ENCODE assay signal across 11 cellular contexts in the genomic region with DNA sequence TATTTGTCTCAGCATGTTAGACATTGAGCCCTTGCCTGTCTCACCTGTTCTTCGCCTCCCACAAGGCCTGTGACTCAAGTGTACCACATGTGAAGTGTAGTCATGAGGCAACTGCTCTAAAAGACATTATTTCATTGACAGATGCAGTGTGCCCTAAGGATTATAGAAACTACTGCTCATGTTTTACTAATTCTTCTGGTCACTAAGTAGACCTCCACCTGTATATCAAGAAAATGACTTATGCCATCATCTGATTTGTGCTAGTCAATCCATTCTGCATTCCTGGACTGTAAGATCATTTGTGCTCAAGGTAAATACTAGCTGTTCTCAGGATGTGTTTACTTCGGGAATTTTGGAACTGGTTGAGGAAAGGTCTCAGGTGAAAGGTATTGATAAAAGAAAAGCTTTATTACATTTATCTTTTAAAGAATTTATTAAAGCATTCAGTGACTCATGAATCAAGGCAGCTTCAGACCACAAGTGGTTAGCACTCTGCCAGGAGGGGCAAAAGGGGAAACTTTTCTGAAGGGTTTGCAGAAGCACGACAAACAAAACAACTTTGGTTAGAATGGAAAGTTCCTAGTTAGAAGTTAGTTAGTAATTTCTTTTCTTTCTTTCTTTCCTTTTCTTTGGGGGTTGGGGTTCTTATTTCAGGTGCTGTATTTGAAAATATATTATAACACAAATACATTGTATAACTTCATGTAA.
DNase-seq lines count a peak whose midpoint lies in the region; ATAC-seq, FAIRE-seq and TF ChIP-seq lines count a peak whose summit lies in the region.
"Had no signal": no experiment of that assay in that cellular context is flagged by ENCODE, and none has a peak within 500 bp of the region (broad histone marks: within the 10 kb centered on the region; RNA-seq: fewer than 3 reads in every experiment).

No MANE protein-coding gene starts in this region.

- no peak for ATAC-seq in left cardiac atrium

- H3K36me3 Mint-ChIP-seq in astrocyte (ENCODE audit: low read depth, unreplicated experiment) = no peaks in the 10 kb centered on the region

- peak overlapping the region; percentile 63 for H3K27ac Mint-ChIP-seq in astrocyte (ENCODE audit: unreplicated experiment)

- H2AFZ ChIP-seq in astrocyte (ENCODE audit: low read depth, low read length) = no peak overlapping the region

- no peak for TF ChIP-seq CTCF in astrocyte (IDR thresholded peaks at IDR 0.05; ENCODE audit: insufficient read depth, low read depth, low read length)

- H3K27me3 Mint-ChIP-seq in astrocyte (ENCODE audit: low read depth, unreplicated experiment) = no peaks in the 10 kb centered on the region

- peak; percentile 50 for DNase-seq in NK-92 treated with Interleukin-12 subunit alpha and Interleukin-12 subunit beta, amount 100 ng/mL, for 24 hours (lab: John Stamatoyannopoulos, UW)
- DNase-seq in NK-92 (lab: John Stamatoyannopoulos, UW; ENCODE audit: unreplicated experiment) = no peak
- DNase-seq in HS-27A (ENCODE audit: low read depth) = peak; percentile 40
- DNase-seq in astrocyte (ENCODE audit: low read depth) = peak; percentile 93
- peak; percentile 72 for DNase-seq in stimulated activated CD4-positive, alpha-beta T cell treated with anti-CD3 and anti-CD28 coated beads, Interleukin-4, amount 100 ng/mL, for 24 hours
- no peak for DNase-seq in left cardiac atrium
- no peak for DNase-seq in NCI-H446 treated with DMSO at 0.1 percent for 48 hours (lab: John Stamatoyannopoulos, UW)
- no peak for DNase-seq in NCI-H69 (lab: John Stamatoyannopoulos, UW)

- H3K9ac ChIP-seq in astrocyte (ENCODE audit: low read length) = no peak overlapping the region

- intact Hi-C loops in left cardiac atrium (cut with DNase I) = no loop called here

- peak overlapping the region; percentile 43 for H3K4me2 ChIP-seq in astrocyte (ENCODE audit: low read length)

- peak; percentile 52 for FAIRE-seq in astrocyte (lab: Jason Lieb, UNC)
- FAIRE-seq: A204.1 had no signal

- H3K4me3 ChIP-seq in astrocyte (ENCODE audit: insufficient read depth, low read depth, low read length) = no peak overlapping the region
- H3K4me3 ChIP-seq: SJSA1 had no signal

- peak overlapping the region; percentile 16 for H3K27ac ChIP-seq in astrocyte (ENCODE audit: low read depth, low read length)
- H3K27ac ChIP-seq: SJSA1 had no signal

- H3K36me3 ChIP-seq in astrocyte (ENCODE audit: insufficient read depth, low read length) = no peaks in the 10 kb centered on the region
- H3K36me3 ChIP-seq: SJSA1 had no signal

- H3K9me3 ChIP-seq in astrocyte (ENCODE audit: insufficient read depth, low read depth, low read length) = no peaks in the 10 kb centered on the region
- H3K9me3 ChIP-seq: SJSA1 had no signal

- H3K4me1 ChIP-seq in astrocyte (ENCODE audit: insufficient read depth, low read length) = peaks cover 7% of the 10 kb centered on the region
- H3K4me1 ChIP-seq: SJSA1 had no signal

- H3K9me3 Mint-ChIP-seq in astrocyte (ENCODE audit: unreplicated experiment) = no peaks in the 10 kb centered on the region
- H3K9me3 Mint-ChIP-seq: neural crest cell had no signal

- peaks cover 25% of the 10 kb centered on the region for H3K4me1 Mint-ChIP-seq in astrocyte (ENCODE audit: low read depth, unreplicated experiment)
- H3K4me1 Mint-ChIP-seq: neural crest cell had no signal

- H3K27me3 ChIP-seq in astrocyte (ENCODE audit: insufficient read depth, low read length) = no peaks in the 10 kb centered on the region
- H3K27me3 ChIP-seq: SJSA1 had no signal

- no peak overlapping the region for H3K4me3 Mint-ChIP-seq in astrocyte (ENCODE audit: unreplicated experiment)
- H3K4me3 Mint-ChIP-seq: neural crest cell had no signal

- H3K79me2 ChIP-seq in astrocyte (ENCODE audit: insufficient read depth, low read length) = no peaks in the 10 kb centered on the region

- no peaks in the 10 kb centered on the region for H4K20me1 ChIP-seq in astrocyte (ENCODE audit: insufficient read depth, low read length)

Comparison
In these comparisons a context has a peak if more than half of its experiments do, and no peak if none do; other contexts are left out.
1. DNase-seq: peak in NK-92 treated with Interleukin-12 subunit alpha and Interleukin-12 subunit beta, amount 100 ng/mL, for 24 hours (single experiment), HS-27A (single experiment), astrocyte (single experiment) and stimulated activated CD4-positive, alpha-beta T cell treated with anti-CD3 and anti-CD28 coated beads, Interleukin-4, amount 100 ng/mL, for 24 hours (single experiment); none in NK-92 (single experiment), left cardiac atrium (single experiment), NCI-H446 treated with DMSO at 0.1 percent for 48 hours (single experiment) and NCI-H69 (single experiment).